In the genomic region with DNA sequence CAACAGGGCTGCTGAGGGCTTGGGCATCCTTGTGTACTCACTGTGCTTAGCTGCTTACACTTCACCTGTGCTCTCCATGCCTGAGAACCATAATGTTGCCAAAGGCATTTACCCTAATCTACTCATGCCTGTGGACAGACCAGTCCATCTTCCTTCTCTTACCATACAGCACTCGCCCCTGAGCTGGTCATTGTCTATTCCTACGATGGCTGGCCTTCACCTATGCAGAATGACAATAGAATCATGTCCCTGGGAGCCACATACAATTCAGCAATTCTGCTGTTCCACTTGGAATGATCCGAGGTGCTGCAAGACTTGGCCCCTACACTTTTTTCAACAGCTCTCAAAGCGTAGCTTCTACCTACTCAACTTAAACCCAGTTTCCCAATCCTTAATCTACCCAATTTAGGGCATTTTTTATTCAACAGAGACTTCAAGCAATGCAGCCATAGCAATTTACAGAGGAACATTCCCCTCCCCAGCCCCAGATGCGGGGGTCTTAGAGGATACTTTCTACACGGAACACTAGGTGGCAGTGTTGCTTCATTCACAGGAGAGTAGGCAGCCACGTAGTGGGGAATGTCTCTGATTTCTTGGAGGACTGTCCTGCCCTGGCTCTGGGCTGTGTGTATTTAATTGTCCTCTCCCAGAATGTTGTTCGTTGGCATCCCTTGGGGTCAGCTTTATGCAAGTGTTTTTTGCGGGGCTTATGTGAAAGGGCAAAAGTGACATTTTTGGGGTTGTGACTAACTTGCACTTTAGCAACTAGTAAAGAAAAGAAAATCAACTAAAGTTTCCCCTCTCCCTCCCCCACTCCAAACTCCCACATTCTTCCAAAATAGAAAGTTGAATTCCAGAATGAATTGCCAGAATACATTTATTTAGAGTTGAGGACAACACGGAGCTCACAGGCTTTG, we compare ENCODE assay signal across 8 cellular contexts.
DNase-seq lines count a peak whose midpoint lies in the region; ATAC-seq and TF ChIP-seq lines count a peak whose summit lies in the region.

No MANE protein-coding gene starts in this region.

- no peak overlapping the region for H2AFZ ChIP-seq in OCI-LY7 (ENCODE audit: low read length)

- CTCF ChIA-PET in OCI-LY7 (lab: Charles Lee; ENCODE audit: unreplicated experiment), result no interaction called here

- no peak overlapping the region for H3K4me2 ChIP-seq in OCI-LY7 (ENCODE audit: low read length)

- BruUV-seq in OCI-LY7 (replicated peaks; lab: Mats Ljungman, UMichigan), result no TSS peak

- peaks cover 0 to 12% of the 10 kb centered on the region in 2 donors for H3K27me3 ChIP-seq in tibial artery

- no peaks in the 10 kb centered on the region for H3K9me2 ChIP-seq in OCI-LY7 (ENCODE audit: insufficient read depth, low read length)

- intact Hi-C loops in OCI-LY7 (cut with micrococcal nuclease; ENCODE audit: unreplicated experiment) (loop anchor here (1.0 kb wide), 2 partner anchors 132 to 322 kb away; no protein-coding TSS in a partner anchor), left colon (cut with DNase I, micrococcal nuclease) (loop anchor here in 1 of 2 donors (5.0 kb wide), 3 partner anchors 128 to 323 kb away; no protein-coding TSS in a partner anchor), tibial artery (cut with DNase I; ENCODE audit: low total_unique reads) (loop anchor here (5.0 to 10.0 kb wide), 2 partner anchors 283 to 315 kb away; no protein-coding TSS in a partner anchor)

- H3K9me3 ChIP-seq in OCI-LY7 (ENCODE audit: low read length) (no peaks in the 10 kb centered on the region), tibial artery (no peaks in the 10 kb centered on the region)

- H3K79me2 ChIP-seq in OCI-LY7 (ENCODE audit: insufficient read depth, low read depth, low read length), result no peaks in the 10 kb centered on the region

- H3K4me1 ChIP-seq in OCI-LY7 (ENCODE audit: insufficient read depth, low read length, poor library complexity, severe bottlenecking) (no peaks in the 10 kb centered on the region), tibial artery (peaks cover 0 to 9% (median 4%) of the 10 kb centered on the region in 4 donors)

- no peak overlapping the region for H3K27ac ChIP-seq in OCI-LY7 (ENCODE audit: low read depth, low read length, poor library complexity, severe bottlenecking)
- H3K27ac ChIP-seq in tibial artery, result no peak overlapping the region

- H3K4me3 ChIP-seq in OCI-LY7 (ENCODE audit: low read depth, low read length, poor library complexity, severe bottlenecking), result no peak overlapping the region
- H3K4me3 ChIP-seq in tibial artery, result no peak overlapping the region

- H4K20me1 ChIP-seq in OCI-LY7 (ENCODE audit: insufficient read depth, low read length), result no peaks in the 10 kb centered on the region

- H3K36me3 ChIP-seq in OCI-LY7 (ENCODE audit: insufficient read depth, low read length), result no peaks in the 10 kb centered on the region
- no peaks in the 10 kb centered on the region for H3K36me3 ChIP-seq in tibial artery

- TF ChIP-seq CTCF in OCI-LY7 (conservative IDR thresholded peaks at IDR 0.05; ENCODE audit: low read length) (peak; percentile 95), tibial artery (IDR thresholded peaks at IDR 0.05) (peak; percentile 88 to 94)

- DNase-seq in EH (ENCODE audit: low read depth) (peak; percentile 68), HT1080 (ENCODE audit: low read depth) (peak; percentile 48), OCI-LY7 (ENCODE audit: low spot score) (peak; percentile 60), cerebellum (ENCODE audit: low spot score) (peak; percentile 72), left colon (peak in 1 of 2 donors; percentile 15), tibial artery (peak; percentile 67 to 73), occipital lobe (lab: John Stamatoyannopoulos, UW) (no peak)

- peak; percentile 82 for ATAC-seq in GM19452 (IDR thresholded peaks at IDR 0.05; ENCODE audit: unreplicated experiment)
- ATAC-seq in left colon, result peak; percentile 60

- POLR2A ChIA-PET in OCI-LY7 (lab: Charles Lee), result no interaction called here
